In genomic region chr16:3171855-3172593, GRCh38 we compare ENCODE assay signal across 8 cellular contexts. TPM values are rescaled to one million over a fixed set of nuclear protein-coding genes. Genes with fewer than 3 reads are reported as not detected.
DNase-seq lines count a peak whose midpoint lies in the region; ATAC-seq and FAIRE-seq lines count a peak whose summit lies in the region.

No MANE protein-coding gene starts in this region.

- WGBS in ectodermal cell, 2 experiments = 4% methylated on average over 41 of the region's 41 CpGs

- peaks cover 95% of the 10 kb centered on the region for H3K27me3 ChIP-seq in ectodermal cell (ENCODE audit: control insufficient read depth, insufficient read depth, low read length, poor library complexity, severe bottlenecking)

- H3K36me3 ChIP-seq in ectodermal cell (ENCODE audit: control insufficient read depth, insufficient read depth, low read length) = no peaks in the 10 kb centered on the region

- H3K4me3 ChIP-seq in ectodermal cell (ENCODE audit: insufficient read depth, low read depth, low read length) = peak overlapping the region; percentile 21

- peak; percentile 29 for ATAC-seq in GM21381 (IDR thresholded peaks at IDR 0.05; ENCODE audit: unreplicated experiment)
- no peak for ATAC-seq in GM18873 (IDR thresholded peaks at IDR 0.05; ENCODE audit: low FRiP score, unreplicated experiment)
- ATAC-seq in GM21360 (IDR thresholded peaks at IDR 0.05; ENCODE audit: unreplicated experiment) = no peak

- peak; percentile 89 for DNase-seq in RCC 7860 (ENCODE audit: low spot score)
- DNase-seq in stimulated activated CD4-positive, alpha-beta T cell treated with anti-CD3 and anti-CD28 coated beads, Interleukin-2, amount 100 ng/mL, for 48 hours = peak; percentile 62 to 70
- no peak for DNase-seq in NCI-H2081 treated with DMSO at 0.1 percent for 48 hours (lab: John Stamatoyannopoulos, UW)
- no peak for DNase-seq in NCI-H1694 (lab: John Stamatoyannopoulos, UW)

- FAIRE-seq in RCC 7860 (lab: Jason Lieb, UNC) = no peak

- no peak overlapping the region for H3K27ac ChIP-seq in ectodermal cell (ENCODE audit: insufficient read depth, low read depth, low read length, poor library complexity, severe bottlenecking)

- peaks cover 15% of the 10 kb centered on the region for H3K4me1 ChIP-seq in ectodermal cell (ENCODE audit: control insufficient read depth, insufficient read depth, low read length)

- no peaks in the 10 kb centered on the region for H3K9me3 ChIP-seq in ectodermal cell (ENCODE audit: control insufficient read depth, low read length)

RNA-seq across cellular contexts. Expression of gene OR1F1, which starts 16.0 kb away (rescaled TPM):
- not detected for polyA plus RNA-seq in ectodermal cell (2013, experiment 1 of 4)
- not detected for polyA plus RNA-seq in ectodermal cell (2013, experiment 2 of 4)
- not detected for polyA plus RNA-seq in ectodermal cell (2013, experiment 3 of 4)
- not detected for polyA plus RNA-seq in ectodermal cell (2013, experiment 4 of 4)

RNA-seq across cellular contexts. Expression of gene ZNF213, which starts 37.2 kb away (rescaled TPM):
- 9.6 TPM for polyA plus RNA-seq in ectodermal cell (2013, experiment 1 of 4)
- 8.5 TPM for polyA plus RNA-seq in ectodermal cell (2013, experiment 2 of 4)
- polyA plus RNA-seq in ectodermal cell (2013, experiment 3 of 4) = 8.9 TPM
- polyA plus RNA-seq in ectodermal cell (2013, experiment 4 of 4) = 9.2 TPM

RNA-seq across cellular contexts. Expression of gene ZNF205, which starts 59.6 kb away (rescaled TPM):
- 19.7 TPM for polyA plus RNA-seq in ectodermal cell (2013, experiment 1 of 4)
- 19.5 TPM for polyA plus RNA-seq in ectodermal cell (2013, experiment 2 of 4)
- 16.9 TPM for polyA plus RNA-seq in ectodermal cell (2013, experiment 3 of 4)
- polyA plus RNA-seq in ectodermal cell (2013, experiment 4 of 4) = 17.8 TPM

Comparison
In these comparisons a context has a peak if more than half of its experiments do, and no peak if none do; other contexts are left out.
1. DNase-seq: peak in RCC 7860 (single experiment) and stimulated activated CD4-positive, alpha-beta T cell treated with anti-CD3 and anti-CD28 coated beads, Interleukin-2, amount 100 ng/mL, for 48 hours (2 of 2); none in NCI-H2081 treated with DMSO at 0.1 percent for 48 hours (single experiment) and NCI-H1694 (single experiment).